In genomic region chr2:129378186-129378585, GRCh38 we compare ENCODE assay signal across 9 cellular contexts.
"Had no signal": no experiment of that assay in that cellular context is flagged by ENCODE, and none has a peak within 500 bp of the region (broad histone marks: within the 10 kb centered on the region; RNA-seq: fewer than 3 reads in every experiment).

No MANE protein-coding gene starts in this region.

- H3K36me3 ChIP-seq: HAP-1 had no signal

- ATAC-seq: HCT116 had no signal

- H3K4me1 ChIP-seq: HAP-1 had no signal

- DNase-seq: GOT3, H7, HFFc6, KBM-7 had no signal

- H3K4me2 ChIP-seq: KMS-11 had no signal

- H3K27ac ChIP-seq: KMS-11 had no signal

- FAIRE-seq: HTR-8/SVneo had no signal

- H3K27ac Mint-ChIP-seq: HFFc6, IgD-negative memory B cell had no signal

- H3K4me3 ChIP-seq: HAP-1 had no signal

- H3K4me3 Mint-ChIP-seq: HFFc6, IgD-negative memory B cell had no signal

- H3K9me3 ChIP-seq: HAP-1 had no signal

- H3K36me3 Mint-ChIP-seq: IgD-negative memory B cell had no signal
